Comparison of ENCODE assay signal across 2 cellular contexts in genomic region chr13:50691682-50692263, GRCh38.
A peak's percentile ranks its signal among the peaks of the same experiment; 100 is the strongest.
TF ChIP-seq lines count a peak whose summit lies in the region.

No MANE protein-coding gene starts in this region.

TF ChIP-seq in endothelial cell of umbilical vein, 7 proteins besides CTCF, POLR2A, EP300 and RAD21 (continued from another document):
- TF ChIP-seq MAX (IDR thresholded peaks at IDR 0.05; ENCODE audit: insufficient read depth, insufficient read length) (no peak), GATA2 (IDR thresholded peaks at IDR 0.05; ENCODE audit: insufficient read depth, insufficient read length, low read depth, low read length) (peak; percentile 52), FOS (IDR thresholded peaks at IDR 0.05; ENCODE audit: borderline replicate concordance, insufficient read depth, low read length) (peak; percentile 15), MYC (IDR thresholded peaks at IDR 0.05; ENCODE audit: low read depth, low read length) (no peak), EZH2 (IDR thresholded peaks at IDR 0.05; ENCODE audit: borderline replicate concordance, low read depth, low read length, severe bottlenecking) (no peak)

TF ChIP-seq in GM23338, 12 proteins besides CTCF, POLR2A, EP300 and RAD21:
- TF ChIP-seq ETS1 (IDR thresholded peaks at IDR 0.05) (no peak), JUNB (IDR thresholded peaks at IDR 0.05; ENCODE audit: unreplicated experiment) (no peak), CREB1 (CRISPR knock-in tag; IDR thresholded peaks at IDR 0.05; ENCODE audit: low read depth) (no peak), EZH2 (IDR thresholded peaks at IDR 0.05; ENCODE audit: low read depth, unreplicated experiment) (no peak), ZNF331 (CRISPR knock-in tag; IDR thresholded peaks at IDR 0.05; ENCODE audit: low read depth) (no peak), NANOG (IDR thresholded peaks at IDR 0.05; ENCODE audit: borderline replicate concordance) (no peak), ZNF462 (CRISPR knock-in tag; IDR thresholded peaks at IDR 0.05) (no peak), POLR2AphosphoS5 (IDR thresholded peaks at IDR 0.05; ENCODE audit: low read depth) (no peak), STAT1 (IDR thresholded peaks at IDR 0.05; ENCODE audit: unreplicated experiment) (no peak), ZNF114 (CRISPR knock-in tag; IDR thresholded peaks at IDR 0.05) (no peak), EZH2phosphoT487 (IDR thresholded peaks at IDR 0.05; ENCODE audit: unreplicated experiment) (no peak)
TF ChIP-seq in GM23338: peak in this region for 0.
